Comparison of ENCODE assay signal across 38 cellular contexts in genomic region chr11:42542336-42542735, GRCh38.
"Had no signal": no experiment of that assay in that cellular context is flagged by ENCODE, and none has a peak within 500 bp of the region (broad histone marks: within the 10 kb centered on the region; RNA-seq: fewer than 3 reads in every experiment).

No MANE protein-coding gene starts in this region.

- H3K27me3 Mint-ChIP-seq: activated naive CD4-positive, alpha-beta T cell treated with anti-CD3 and anti-CD28 coated beads, Interleukin-2, amount 10 ng/mL, durations not matched to agents 7 days and 5 days; activated naive CD4-positive, alpha-beta T cell treated with anti-CD3 and anti-CD28 coated beads, Interleukin-2, amount 50 U/mL, for 24 hours; activated naive CD8-positive, alpha-beta T cell; activated naive CD8-positive, alpha-beta T cell treated with anti-CD3 and anti-CD28 coated beads for 36 hours; activated naive CD8-positive, alpha-beta T cell treated with anti-CD3 and anti-CD28 coated beads, Interleukin-2, amount 10 ng/mL, durations not matched to agents 7 days and 5 days; activated naive CD8-positive, alpha-beta T cell treated with anti-CD3 and anti-CD28 coated beads, Interleukin-2, amount 50 U/mL, for 24 hours; activated T-cell treated with anti-CD3 and anti-CD28 coated beads, Interleukin-2, amount 50 U/mL, for 24 hours; activated T-helper 17 cell treated with anti-CD3 and anti-CD28 coated beads, Interleukin-2, amount 50 U/mL, for 72 hours; central memory CD8-positive, alpha-beta T cell had no signal

- ATAC-seq: activated naive CD4-positive, alpha-beta T cell treated with anti-CD3 and anti-CD28 coated beads, Interleukin-2, amount 50 U/mL, for 72 hours; activated naive CD8-positive, alpha-beta T cell treated with anti-CD3 and anti-CD28 coated beads, Interleukin-2, amount 50 U/mL, for 24 hours; activated T-cell treated with anti-CD3 and anti-CD28 coated beads, Interleukin-2, amount 50 U/mL, for 4 hours; activated T-cell treated with anti-CD3 and anti-CD28 coated beads, Interleukin-2, amount 50 U/mL, for 72 hours; activated T-helper 17 cell treated with anti-CD3 and anti-CD28 coated beads, Interleukin-2, amount 50 U/mL, for 72 hours; body of pancreas had no signal

- H3K36me3 Mint-ChIP-seq: activated naive CD4-positive, alpha-beta T cell treated with anti-CD3 and anti-CD28 coated beads, Interleukin-2, amount 10 ng/mL, durations not matched to agents 7 days and 5 days; activated naive CD4-positive, alpha-beta T cell treated with anti-CD3 and anti-CD28 coated beads, Interleukin-2, amount 50 U/mL, for 24 hours; activated naive CD4-positive, alpha-beta T cell treated with anti-CD3 and anti-CD28 coated beads, Interleukin-2, amount 50 U/mL, for 72 hours; activated naive CD8-positive, alpha-beta T cell; activated naive CD8-positive, alpha-beta T cell treated with anti-CD3 and anti-CD28 coated beads for 36 hours; activated naive CD8-positive, alpha-beta T cell treated with anti-CD3 and anti-CD28 coated beads, Interleukin-2, amount 10 ng/mL, durations not matched to agents 7 days and 5 days; brain had no signal

- H3K9me3 ChIP-seq: adrenal gland, ascending aorta, body of pancreas, breast epithelium had no signal

- H3K4me1 Mint-ChIP-seq: activated naive CD4-positive, alpha-beta T cell treated with anti-CD3 and anti-CD28 coated beads, Interleukin-2, amount 10 ng/mL, durations not matched to agents 7 days and 5 days; activated naive CD4-positive, alpha-beta T cell treated with anti-CD3 and anti-CD28 coated beads, Interleukin-2, amount 50 U/mL, for 24 hours; activated naive CD8-positive, alpha-beta T cell treated with anti-CD3 and anti-CD28 coated beads for 36 hours; activated naive CD8-positive, alpha-beta T cell treated with anti-CD3 and anti-CD28 coated beads, Interleukin-2, amount 10 ng/mL, durations not matched to agents 7 days and 5 days; activated naive CD8-positive, alpha-beta T cell treated with anti-CD3 and anti-CD28 coated beads, Interleukin-2, amount 50 U/mL, for 24 hours; activated T-helper 17 cell treated with anti-CD3 and anti-CD28 coated beads, Interleukin-2, amount 50 U/mL, for 72 hours; brain; central memory CD8-positive, alpha-beta T cell had no signal

- DNase-seq: activated effector memory CD4-positive, alpha-beta T cell treated with anti-CD3 and anti-CD28 coated beads, Interleukin-2, amount 50 U/mL, for 16 hours; activated effector memory CD4-positive, alpha-beta T cell treated with Interleukin-2 at 50 U/mL for 16 hours; activated gamma-delta T cell; activated gamma-delta T cell treated with Interleukin-2 at 50 U/mL for 16 hours; activated naive CD4-positive, alpha-beta T cell; activated naive CD4-positive, alpha-beta T cell treated with anti-CD3 and anti-CD28 coated beads for 36 hours; activated naive CD4-positive, alpha-beta T cell treated with anti-CD3 and anti-CD28 coated beads, Interleukin-2, amount 10 ng/mL, durations not matched to agents 7 days and 5 days; activated naive CD4-positive, alpha-beta T cell treated with anti-CD3 and anti-CD28 coated beads, Interleukin-2, amount 50 U/mL, for 16 hours; activated naive CD4-positive, alpha-beta T cell treated with Interleukin-2 at 50 U/mL for 16 hours; activated naive CD8-positive, alpha-beta T cell treated with anti-CD3 and anti-CD28 coated beads for 36 hours; activated naive CD8-positive, alpha-beta T cell treated with anti-CD3 and anti-CD28 coated beads, Interleukin-2, amount 10 ng/mL, durations not matched to agents 7 days and 5 days; activated naive CD8-positive, alpha-beta T cell treated with anti-CD3 and anti-CD28 coated beads, Interleukin-2, amount 50 U/mL, for 24 hours; activated T-cell treated with anti-CD3 and anti-CD28 coated beads, Interleukin-2, amount 50 U/mL, for 1 hour; activated T-cell treated with anti-CD3 and anti-CD28 coated beads, Interleukin-2, amount 50 U/mL, for 24 hours; activated T-cell treated with anti-CD3 and anti-CD28 coated beads, Interleukin-2, amount 50 U/mL, for 4 hours; activated T-cell treated with anti-CD3 and anti-CD28 coated beads, Interleukin-2, amount 50 U/mL, for 48 hours; activated T-cell treated with anti-CD3 and anti-CD28 coated beads, Interleukin-2, amount 50 U/mL, for 72 hours; adrenal gland; amniotic stem cell; amygdala; anterior cingulate cortex; aorta; body of pancreas; brain microvascular endothelial cell; caudate nucleus; central memory CD4-positive, alpha-beta T cell; cerebellar nuclear complex had no signal

- H3K27ac ChIP-seq: adrenal gland, ascending aorta, body of pancreas, brain microvascular endothelial cell, breast epithelium, cardiac muscle cell had no signal

- H3K27ac Mint-ChIP-seq: activated naive CD4-positive, alpha-beta T cell treated with anti-CD3 and anti-CD28 coated beads for 36 hours; activated naive CD4-positive, alpha-beta T cell treated with anti-CD3 and anti-CD28 coated beads, Interleukin-2, amount 10 ng/mL, durations not matched to agents 7 days and 5 days; activated naive CD4-positive, alpha-beta T cell treated with anti-CD3 and anti-CD28 coated beads, Interleukin-2, amount 50 U/mL, for 24 hours; activated naive CD4-positive, alpha-beta T cell treated with anti-CD3 and anti-CD28 coated beads, Interleukin-2, amount 50 U/mL, for 72 hours; activated naive CD8-positive, alpha-beta T cell; activated naive CD8-positive, alpha-beta T cell treated with anti-CD3 and anti-CD28 coated beads for 36 hours; activated naive CD8-positive, alpha-beta T cell treated with anti-CD3 and anti-CD28 coated beads, Interleukin-2, amount 10 ng/mL, durations not matched to agents 7 days and 5 days; activated naive CD8-positive, alpha-beta T cell treated with anti-CD3 and anti-CD28 coated beads, Interleukin-2, amount 50 U/mL, for 24 hours; activated T-cell treated with anti-CD3 and anti-CD28 coated beads, Interleukin-2, amount 50 U/mL, for 24 hours; activated T-cell treated with anti-CD3 and anti-CD28 coated beads, Interleukin-2, amount 50 U/mL, for 72 hours; activated T-helper 1 cell treated with anti-CD3 and anti-CD28 coated beads, Interleukin-12 subunit alpha, Interleukin-12 subunit beta, Interleukin-2, Interleukin-4 antibody, amounts not matched to agents 30 ng/mL and 10 ng/mL and 1 ng/mL, durations not matched to agents 14 hours and 24 hours and 36 hours; activated T-helper 17 cell treated with anti-CD3 and anti-CD28 coated beads, Interleukin-2, amount 50 U/mL, for 72 hours; activated T-helper 2 cell treated with anti-CD3 and anti-CD28 coated beads, Interferon-gamma antibody, Interleukin-2, Interleukin-4, amounts not matched to agents 10 μg/mL and 5 μg/mL and 100 μg/mL, durations not matched to agents 14 hours and 24 hours and 36 hours; brain had no signal

- H3K4me3 Mint-ChIP-seq: activated naive CD4-positive, alpha-beta T cell treated with anti-CD3 and anti-CD28 coated beads for 36 hours; activated naive CD4-positive, alpha-beta T cell treated with anti-CD3 and anti-CD28 coated beads, Interleukin-2, amount 10 ng/mL, durations not matched to agents 7 days and 5 days; activated naive CD4-positive, alpha-beta T cell treated with anti-CD3 and anti-CD28 coated beads, Interleukin-2, amount 50 U/mL, for 24 hours; activated naive CD8-positive, alpha-beta T cell; activated naive CD8-positive, alpha-beta T cell treated with anti-CD3 and anti-CD28 coated beads for 36 hours; activated naive CD8-positive, alpha-beta T cell treated with anti-CD3 and anti-CD28 coated beads, Interleukin-2, amount 10 ng/mL, durations not matched to agents 7 days and 5 days; activated naive CD8-positive, alpha-beta T cell treated with anti-CD3 and anti-CD28 coated beads, Interleukin-2, amount 50 U/mL, for 24 hours; activated T-cell treated with anti-CD3 and anti-CD28 coated beads, Interleukin-2, amount 50 U/mL, for 24 hours; activated T-cell treated with anti-CD3 and anti-CD28 coated beads, Interleukin-2, amount 50 U/mL, for 4 hours; activated T-cell treated with anti-CD3 and anti-CD28 coated beads, Interleukin-2, amount 50 U/mL, for 72 hours; activated T-helper 1 cell treated with anti-CD3 and anti-CD28 coated beads, Interleukin-12 subunit alpha, Interleukin-12 subunit beta, Interleukin-2, Interleukin-4 antibody, amounts not matched to agents 30 ng/mL and 10 ng/mL and 1 ng/mL, durations not matched to agents 14 hours and 24 hours and 36 hours; activated T-helper 17 cell treated with anti-CD3 and anti-CD28 coated beads, Interleukin-2, amount 50 U/mL, for 72 hours; brain; central memory CD8-positive, alpha-beta T cell had no signal

- H3K4me1 ChIP-seq: adrenal gland, ascending aorta, body of pancreas, breast epithelium had no signal

- H3K36me3 ChIP-seq: adrenal gland, ascending aorta, brain microvascular endothelial cell, breast epithelium, cardiac muscle cell had no signal

- H3K27me3 ChIP-seq: adrenal gland, ascending aorta, body of pancreas, brain microvascular endothelial cell, breast epithelium, cardiac muscle cell had no signal

- H3K4me3 ChIP-seq: adrenal gland, ascending aorta, body of pancreas, breast epithelium, cardiac muscle cell had no signal

- H3K9me3 Mint-ChIP-seq: activated naive CD4-positive, alpha-beta T cell treated with anti-CD3 and anti-CD28 coated beads, Interleukin-2, amount 10 ng/mL, durations not matched to agents 7 days and 5 days had no signal
